In genomic region chr10:12214763-12215218, GRCh38 we compare ENCODE assay signal across 8 cellular contexts. TPM values are rescaled to one million over a fixed set of nuclear protein-coding genes. Genes with fewer than 3 reads are reported as not detected.
DNase-seq lines count a peak whose midpoint lies in the region; ATAC-seq and TF ChIP-seq lines count a peak whose summit lies in the region.

No MANE protein-coding gene starts in this region.

- no peak overlapping the region for H3K9ac ChIP-seq in DND-41 (ENCODE audit: low read depth, low read length)

- TF ChIP-seq CTCF in 22Rv1 (IDR thresholded peaks at IDR 0.05) (peak; percentile 86), DND-41 (IDR thresholded peaks at IDR 0.05; ENCODE audit: borderline replicate concordance, extremely low read depth, low read length, poor library complexity, severe bottlenecking) (peak; percentile 66), fibroblast of villous mesenchyme (IDR thresholded peaks at IDR 0.05; ENCODE audit: insufficient read depth, low read depth, low read length) (peak; percentile 74), prostate gland (IDR thresholded peaks at IDR 0.05) (peak in 3 of 4 experiments; percentile 55 to 71 (median 67))

- H3K27ac ChIP-seq in 22Rv1 (no peak overlapping the region), DND-41 (ENCODE audit: low read length) (no peak overlapping the region), prostate gland (peak overlapping the region in 1 of 2 donors; percentile 21)

- H3K4me1 ChIP-seq in DND-41 (ENCODE audit: insufficient read depth, low read length), result no peaks in the 10 kb centered on the region
- H3K4me1 ChIP-seq in prostate gland (replicated peaks), result no peaks in the 10 kb centered on the region

- no peaks in the 10 kb centered on the region for H3K9me3 ChIP-seq in DND-41 (ENCODE audit: insufficient read depth, low read length, severe bottlenecking)
- no peaks in the 10 kb centered on the region for H3K9me3 ChIP-seq in prostate gland

- H3K27me3 ChIP-seq in DND-41 (ENCODE audit: insufficient read depth, low read length, poor library complexity) (no peaks in the 10 kb centered on the region), prostate gland (replicated peaks; ENCODE audit: insufficient read depth) (no peaks in the 10 kb centered on the region)

- ATAC-seq in DND-41 (ENCODE audit: insufficient read depth, low read depth) (no peak), HG03135 (IDR thresholded peaks at IDR 0.05; ENCODE audit: unreplicated experiment) (no peak)

- intact Hi-C loops in prostate gland (cut with DNase I), result loop anchor here (5.0 kb wide), 1 partner anchor 498 kb away; no protein-coding TSS in a partner anchor

- WGBS in prostate gland, result 28% methylated on average over 6 of the region's 6 CpGs

- peak; percentile 39 for DNase-seq in DND-41
- peak; percentile 54 for DNase-seq in NCI-H1694 treated with DMSO at 0.1 percent for 48 hours (lab: John Stamatoyannopoulos, UW)
- peak; percentile 30 for DNase-seq in activated CD8-positive, alpha-beta memory T cell treated with anti-CD3 and anti-CD28 coated beads, Interleukin-2, amount 50 U/mL, for 4 hours
- DNase-seq in fibroblast of villous mesenchyme (ENCODE audit: low read depth), result peak; percentile 73
- DNase-seq in prostate gland (ENCODE audit: low spot score), result peak; percentile 45
- no peak for DNase-seq in putamen (ENCODE audit: low spot score)

- H3K79me2 ChIP-seq in DND-41 (ENCODE audit: insufficient read depth, low read length), result peaks cover 8% of the 10 kb centered on the region; the same call in 1 of the 2 replicates

- peaks cover 7% of the 10 kb centered on the region; the same call in 1 of the 2 replicates for H4K20me1 ChIP-seq in DND-41 (ENCODE audit: insufficient read depth, low read length)

- H3K4me3 ChIP-seq in DND-41 (ENCODE audit: low read depth in 1 of 2, low read length in 2 of 2), result no peak overlapping the region
- H3K4me3 ChIP-seq in fibroblast of villous mesenchyme (ENCODE audit: low read depth, low read length), result no peak overlapping the region
- no peak overlapping the region for H3K4me3 ChIP-seq in prostate gland

- H3K4me2 ChIP-seq in DND-41 (ENCODE audit: insufficient read depth, low read length), result no peak overlapping the region

- TF ChIP-seq POLR2A in prostate gland (IDR thresholded peaks at IDR 0.05), result no peak

- H2AFZ ChIP-seq in DND-41 (ENCODE audit: low read depth, low read length), result no peak overlapping the region

- peaks cover 80% of the 10 kb centered on the region for H3K36me3 ChIP-seq in DND-41 (ENCODE audit: insufficient read depth, low read length)
- peaks cover 0 to 14% of the 10 kb centered on the region in 2 donors for H3K36me3 ChIP-seq in prostate gland

RNA-seq across cellular contexts. Expression of gene CDC123, which starts 18.8 kb away (rescaled TPM):
- 124 and 143 TPM in 2 replicates for total RNA-seq in fibroblast of villous mesenchyme
- 10 to 100 TPM; 52.4 to 63.3 TPM for total RNA-seq in prostate gland

RNA-seq across cellular contexts. Expression of gene NUDT5, which starts 19.1 kb away (rescaled TPM):
- total RNA-seq in fibroblast of villous mesenchyme, result 59.2 and 64.1 TPM in 2 replicates
- 10 to 100 TPM; 32.6 to 35.8 TPM for total RNA-seq in prostate gland
